In the genomic region with DNA sequence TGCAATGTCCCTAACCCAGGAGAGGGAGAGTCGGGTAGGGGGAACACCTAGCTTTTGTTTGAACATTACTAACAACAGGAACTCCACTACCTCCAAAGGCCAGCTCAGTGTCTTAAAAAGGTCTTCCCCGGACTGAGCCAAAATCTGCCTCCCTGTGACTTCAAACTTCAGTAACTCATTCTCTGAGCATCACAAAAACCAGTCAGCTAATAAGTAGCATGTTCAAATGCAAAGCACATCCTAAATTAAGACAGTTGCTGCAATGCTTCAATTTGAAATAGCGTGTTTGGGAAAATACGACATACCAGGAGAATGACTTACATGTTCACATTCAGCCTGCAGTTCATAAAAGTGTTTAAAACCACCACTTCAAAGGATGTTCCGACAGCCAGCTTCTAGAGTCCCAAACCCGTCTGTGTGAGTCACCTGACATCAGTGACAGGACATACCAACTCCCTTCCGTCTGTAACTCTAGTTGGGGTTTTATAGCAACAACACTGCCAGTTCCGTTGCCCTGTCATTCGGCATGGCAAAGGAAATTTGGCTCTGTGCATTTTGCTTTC, we compare ENCODE assay signal across 8 cellular contexts.
DNase-seq lines count a peak whose midpoint lies in the region; TF ChIP-seq lines count a peak whose summit lies in the region.

No MANE protein-coding gene starts in this region.

- H3K4me2 ChIP-seq in BLaER1 treated with 17β-estradiol and CSF1 and Interleukin-3, amounts not matched to agents 10 nM and 100 nM = peak overlapping the region; percentile 63 to 85 (median 73)

- peak overlapping the region in 6 of 11 experiments; percentile 6 to 74 (median 62); a peak in 5 of 22 replicates for H3K27ac ChIP-seq in BLaER1 treated with 17β-estradiol and CSF1 and Interleukin-3, amounts not matched to agents 10 nM and 100 nM
- H3K27ac ChIP-seq in muscle layer of colon (ENCODE audit: low read depth, low read length) = peak overlapping the region; percentile 64

- H3K4me1 ChIP-seq in BLaER1 treated with 17β-estradiol and CSF1 and Interleukin-3, amounts not matched to agents 10 nM and 100 nM = peaks cover 45 to 88% (median 52%) of the 10 kb centered on the region in 10 experiments
- peaks cover 50% of the 10 kb centered on the region for H3K4me1 ChIP-seq in muscle layer of colon (ENCODE audit: insufficient read depth, low read length)

- TF ChIP-seq CTCF in GM20000 (IDR thresholded peaks at IDR 0.05; ENCODE audit: extremely low read depth, missing control alignments) = no peak

- no peaks in the 10 kb centered on the region for H4K20me1 ChIP-seq in BLaER1 treated with 17β-estradiol and CSF1 and Interleukin-3, amounts not matched to agents 10 nM and 100 nM

- H3K9me3 ChIP-seq in BLaER1 treated with 17β-estradiol and CSF1 and Interleukin-3, amounts not matched to agents 10 nM and 100 nM (replicated peaks in 1 of 11) = peaks cover 8 to 14% (median 10%) of the 10 kb centered on the region in 11 experiments
- no peaks in the 10 kb centered on the region for H3K9me3 ChIP-seq in muscle layer of colon (ENCODE audit: low read length)

- no peak overlapping the region for H3K4me3 ChIP-seq in BLaER1 treated with 17β-estradiol and CSF1 and Interleukin-3, amounts not matched to agents 10 nM and 100 nM
- H3K4me3 ChIP-seq in muscle layer of colon (ENCODE audit: low read depth in 1 of 2, low read length in 2 of 2) = no peak overlapping the region

- peak overlapping the region in 1 of 11 experiments; percentile 31; a peak in 1 of 22 replicates for H3K9ac ChIP-seq in BLaER1 treated with 17β-estradiol and CSF1 and Interleukin-3, amounts not matched to agents 10 nM and 100 nM
- H3K9ac ChIP-seq in muscle layer of colon (ENCODE audit: low read length) = peak overlapping the region; percentile 9

- no peaks in the 10 kb centered on the region for H3K36me3 ChIP-seq in BLaER1 treated with 17β-estradiol and CSF1 and Interleukin-3, amounts not matched to agents 10 nM and 100 nM
- no peaks in the 10 kb centered on the region for H3K36me3 ChIP-seq in muscle layer of colon (ENCODE audit: insufficient read depth, low read length)

- DNase-seq in T-helper 1 cell (peak in 4 of 5 donors; percentile 35 to 86 (median 50)), iPS-NIHi11 (ENCODE audit: low spot score) (no peak), GM20000 (ENCODE audit: low spot score) (no peak), HPDE6-E6E7 (ENCODE audit: extremely low spot score) (no peak), NCI-H345 treated with DMSO at 0.1 percent for 48 hours (lab: John Stamatoyannopoulos, UW; ENCODE audit: unreplicated experiment) (no peak)
- DNase-seq in central memory CD4-positive, alpha-beta T cell = peak; percentile 79

- no peaks in the 10 kb centered on the region for H3K27me3 ChIP-seq in BLaER1 treated with 17β-estradiol and CSF1 and Interleukin-3, amounts not matched to agents 10 nM and 100 nM
- no peaks in the 10 kb centered on the region for H3K27me3 ChIP-seq in muscle layer of colon (ENCODE audit: control insufficient read depth in 1 of 2, insufficient read depth in 2 of 2, low read length in 2 of 2)

Comparison
In these comparisons a context has a peak if more than half of its experiments do, and no peak if none do; other contexts are left out.
1. DNase-seq: peak in T-helper 1 cell (4 of 5) and central memory CD4-positive, alpha-beta T cell (single experiment); none in iPS-NIHi11 (single experiment), GM20000 (single experiment), HPDE6-E6E7 (single experiment) and NCI-H345 treated with DMSO at 0.1 percent for 48 hours (single experiment).